ENCODE assay signal across 1 cellular context in genomic region chr1:93577536-93578432, GRCh38.
TF ChIP-seq lines count a peak whose summit lies in the region.

No MANE protein-coding gene starts in this region.

TF ChIP-seq in IMR-90, 13 proteins besides CTCF, POLR2A, EP300 and RAD21 (continued from another document):
- TF ChIP-seq ELK1 (IDR thresholded peaks at IDR 0.05; ENCODE audit: borderline replicate concordance, low read depth, low read length) = no peak
- TF ChIP-seq RCOR1 (IDR thresholded peaks at IDR 0.05; ENCODE audit: insufficient replicate concordance, low read length) = no peak
- TF ChIP-seq CEBPB (IDR thresholded peaks at IDR 0.05; ENCODE audit: low read depth, low read length) = no peak
- TF ChIP-seq SMC3 (IDR thresholded peaks at IDR 0.05; ENCODE audit: low read depth, low read length) = no peak
- TF ChIP-seq USF2 (IDR thresholded peaks at IDR 0.05; ENCODE audit: low read depth, low read length) = no peak
- TF ChIP-seq RFX5 (IDR thresholded peaks at IDR 0.05; ENCODE audit: low read depth, low read length) = no peak
- TF ChIP-seq FOS (IDR thresholded peaks at IDR 0.05; ENCODE audit: low read depth, low read length) = no peak
- TF ChIP-seq NFE2L2 (IDR thresholded peaks at IDR 0.05; ENCODE audit: low read depth, low read length) = no peak
- no peak for TF ChIP-seq MAZ (IDR thresholded peaks at IDR 0.05; ENCODE audit: borderline replicate concordance, low read depth, low read length)
- no peak for TF ChIP-seq BHLHE40 (IDR thresholded peaks at IDR 0.05; ENCODE audit: low read depth, low read length)
- TF ChIP-seq MAFK (IDR thresholded peaks at IDR 0.05; ENCODE audit: low read depth, low read length) = no peak
- TF ChIP-seq MXI1 (IDR thresholded peaks at IDR 0.05; ENCODE audit: borderline replicate concordance, low read depth, low read length) = no peak
TF ChIP-seq in IMR-90: peak in this region for 0.
